7 cellular contexts compared by ENCODE assay signal in the genomic region with DNA sequence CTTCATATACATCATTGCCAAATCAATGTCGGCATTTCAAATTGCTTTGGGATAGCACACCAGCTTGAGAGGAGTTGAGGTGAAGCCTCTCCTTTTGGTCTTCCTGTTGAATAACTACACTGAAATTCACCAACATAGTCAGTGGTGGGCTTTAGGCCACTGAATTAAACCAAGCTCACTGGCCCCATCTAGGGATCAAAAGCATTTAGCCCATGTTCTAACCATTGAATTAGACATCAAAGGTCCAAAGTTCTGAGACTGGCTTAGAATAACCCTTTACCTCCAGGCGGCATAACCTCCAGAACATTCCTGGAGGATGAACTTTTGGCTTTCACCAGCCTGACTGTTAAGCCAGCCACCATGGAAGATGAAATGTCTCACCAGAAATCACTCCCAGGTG. TPM values are rescaled to one million over a fixed set of nuclear protein-coding genes. Genes with fewer than 3 reads are reported as not detected.
DNase-seq lines count a peak whose midpoint lies in the region; ATAC-seq, FAIRE-seq and TF ChIP-seq lines count a peak whose summit lies in the region.

No MANE protein-coding gene starts in this region.

- TF ChIP-seq POLR2A in IMR-90 (IDR thresholded peaks at IDR 0.05; ENCODE audit: low read depth, low read length) = no peak
- no peak for TF ChIP-seq POLR2A in GM12878 (IDR thresholded peaks at IDR 0.05; ENCODE audit: low read depth, low read length)

- TF ChIP-seq RAD21 in IMR-90 (IDR thresholded peaks at IDR 0.05; ENCODE audit: low read length) (peak; percentile 54), GM12878 (IDR thresholded peaks at IDR 0.05; ENCODE audit: insufficient read depth, low read depth, low read length) (peak; percentile 62)

- TF ChIP-seq CTCF in GM10248 (IDR thresholded peaks at IDR 0.05; ENCODE audit: control extremely low read depth, extremely low read depth, low read depth, missing control alignments) (peak; percentile 45), IMR-90 (conservative IDR thresholded peaks at IDR 0.05; ENCODE audit: low read depth, low read length) (peak; percentile 50), GM12878 (IDR thresholded peaks at IDR 0.05 in 2 of 3, conservative IDR thresholded peaks at IDR 0.05 in 1 of 3; ENCODE audit: control insufficient read depth in 2 of 3, extremely low read depth in 1 of 3, insufficient read depth in 1 of 3, low read depth in 3 of 3, low read length in 3 of 3) (peak; percentile 29 to 56 (median 47); a peak in 5 of 6 replicates), smooth muscle cell (IDR thresholded peaks at IDR 0.05; ENCODE audit: borderline replicate concordance, insufficient read depth, poor library complexity, severe bottlenecking) (no peak)

- no peak overlapping the region for H3K4ac ChIP-seq in IMR-90 (ENCODE audit: low read depth, low read length)

- H3K4me2 ChIP-seq in IMR-90 (ENCODE audit: low read depth, low read length) (no peak overlapping the region), GM12878 (ENCODE audit: control insufficient read depth, insufficient read depth) (no peak overlapping the region), smooth muscle cell (no peak overlapping the region)

- no peak overlapping the region for H4K8ac ChIP-seq in IMR-90 (ENCODE audit: low read depth in 2 of 2, low read length in 2 of 2)

- BruUV-seq in IMR-90 (replicated peaks; lab: Mats Ljungman, UMichigan) (no TSS peak), GM12878 (replicated peaks; lab: Mats Ljungman, UMichigan) (no TSS peak)

- POLR2A ChIA-PET in GM10248 (lab: Yijun Ruan, JAX) = no interaction called here
- POLR2A ChIA-PET in IMR-90 (lab: Charles Lee; ENCODE audit: unreplicated experiment) = no interaction called here
- POLR2A ChIA-PET in GM12878 (lab: Charles Lee) = interaction anchor here (0.6 kb wide), 1 partner anchor 87 kb away, joined by 3 read pairs; no protein-coding TSS in a partner anchor

- H2BK15ac ChIP-seq in IMR-90 (ENCODE audit: low read depth, low read length) = 0 out of 3 replicates have a peak overlapping the region, but pooled peaks have one; percentile 20

- H3K79me1 ChIP-seq in IMR-90 (ENCODE audit: low read depth in 1 of 2, low read length in 2 of 2) = no peaks in the 10 kb centered on the region

- no peak overlapping the region for H2AFZ ChIP-seq in IMR-90 (replicated peaks; ENCODE audit: low read length, poor library complexity)
- no peak overlapping the region for H2AFZ ChIP-seq in GM12878 (ENCODE audit: control insufficient read depth, low read depth, low read length)
- H2AFZ ChIP-seq in smooth muscle cell (ENCODE audit: low read depth) = no peak overlapping the region

- FAIRE-seq in GM12878 (lab: Jason Lieb, UNC) = peak; percentile 54

- no peaks in the 10 kb centered on the region for H3K36me3 ChIP-seq in IMR-90 (ENCODE audit: control insufficient read depth, insufficient read depth, low read length)
- H3K36me3 ChIP-seq in GM12878 (ENCODE audit: control insufficient read depth in 2 of 2, insufficient read depth in 2 of 2, low read length in 1 of 2) = no peaks in the 10 kb centered on the region
- no peaks in the 10 kb centered on the region for H3K36me3 ChIP-seq in smooth muscle cell (ENCODE audit: low read depth)

- H3K79me2 ChIP-seq in GM12878 (ENCODE audit: control insufficient read depth, insufficient read depth, low read length) (no peaks in the 10 kb centered on the region), smooth muscle cell (ENCODE audit: low read depth) (no peaks in the 10 kb centered on the region)

- ATAC-seq in IMR-90 (ENCODE audit: low read depth) = 0 out of 2 replicates have a peak, but pooled peaks have one; percentile 36
- ATAC-seq in GM12878 = peak; percentile 75
- ATAC-seq in HG03135 (IDR thresholded peaks at IDR 0.05; ENCODE audit: unreplicated experiment) = no peak

- WGBS in IMR-90 (ENCODE audit: extremely low coverage in 2 of 2, insufficient read length in 1 of 2), 2 experiments = no CpG with 5 or more reads among the region's 2 CpGs
- 50% methylated on average over 2 of the region's 2 CpGs for WGBS in GM12878 (ENCODE audit: insufficient coverage, insufficient replicate concordance, low lambda C conversion rate, missing lambda C conversion rate)
- 86% methylated on average over 2 of the region's 2 CpGs for WGBS in smooth muscle cell (ENCODE audit: low lambda C conversion rate)

- SMC1A ChIA-PET in GM12878 (lab: Charles Lee; ENCODE audit: uncharacterized antibody, unreplicated experiment) = interaction anchor here (0.7 to 7.5 kb wide), 11 partner anchors 12 to 242 kb away, joined by 3 to 98 read pairs (median 3); no protein-coding TSS in a partner anchor

- H3K27me3 ChIP-seq in IMR-90 (ENCODE audit: control insufficient read depth, insufficient read depth, low read length) (no peaks in the 10 kb centered on the region), GM12878 (replicated peaks in 1 of 2; ENCODE audit: control insufficient read depth in 2 of 2, insufficient read depth in 2 of 2, low read length in 1 of 2) (peaks cover 0 to 7% of the 10 kb centered on the region in 2 experiments; a peak in 3 of 4 replicates), smooth muscle cell (ENCODE audit: low read depth) (no peaks in the 10 kb centered on the region)

- no peak overlapping the region for H4K5ac ChIP-seq in IMR-90 (ENCODE audit: low read depth, low read length)

- intact Hi-C loops in IMR-90 (cut with micrococcal nuclease) = no loop called here
- intact Hi-C loops in GM12878 (cut with micrococcal nuclease; ENCODE audit: unreplicated experiment) = loop anchor here (1.0 to 5.0 kb wide), 2 partner anchors 68 to 241 kb away; no protein-coding TSS in a partner anchor

- no peak overlapping the region for H2AK9ac ChIP-seq in IMR-90 (replicated peaks; ENCODE audit: low read depth, low read length, poor library complexity)

- in situ Hi-C loops in IMR-90 (cut with MboI; ENCODE audit: low sequenced_read_pairs) = no loop called here
- in situ Hi-C loops in GM12878 (cut with MboI) = loop anchor here (5.0 kb wide), 1 partner anchor 69 kb away; no protein-coding TSS in a partner anchor

- no peak overlapping the region for H3K18ac ChIP-seq in IMR-90 (ENCODE audit: low read depth, low read length)

- H4K91ac ChIP-seq in IMR-90 (ENCODE audit: insufficient read depth, low read depth, low read length) = no peak overlapping the region

- RAD21 ChIA-PET in GM12878 (lab: Charles Lee; ENCODE audit: unreplicated experiment) = interaction anchor here (0.5 to 3.4 kb wide), 7 partner anchors 11 to 70 kb away, joined by 3 to 40 read pairs (median 3); no protein-coding TSS in a partner anchor

- DNase-seq in GM10248 (ENCODE audit: extremely low spot score) = peak; percentile 29
- peak; percentile 42 for DNase-seq in IMR-90
- no peak for DNase-seq in GM12878 (ENCODE audit: low read depth, low spot score)
- peak; percentile 46 for DNase-seq in myocyte (ENCODE audit: low read depth)
- no peak for DNase-seq in smooth muscle cell (lab: John Stamatoyannopoulos, UW; ENCODE audit: unreplicated experiment)
- no peak for DNase-seq in NCI-H146 (lab: John Stamatoyannopoulos, UW)

- no peak overlapping the region for H2BK120ac ChIP-seq in IMR-90 (ENCODE audit: low read depth, low read length)

- H3K9ac ChIP-seq in IMR-90 (ENCODE audit: low read depth, low read length) = no peak overlapping the region
- H3K9ac ChIP-seq in GM12878 (ENCODE audit: control insufficient read depth, insufficient read depth, low read length) = no peak overlapping the region
- no peak overlapping the region for H3K9ac ChIP-seq in smooth muscle cell (ENCODE audit: low read depth)

- no peak overlapping the region for H3K23ac ChIP-seq in IMR-90 (ENCODE audit: low read depth, low read length)

- H3K9me3 ChIP-seq in IMR-90 (ENCODE audit: control insufficient read depth, insufficient read depth, low read length) = no peaks in the 10 kb centered on the region
- H3K9me3 ChIP-seq in GM12878 (replicated peaks; ENCODE audit: control insufficient read depth, insufficient read depth, low read length) = no peaks in the 10 kb centered on the region
- no peaks in the 10 kb centered on the region for H3K9me3 ChIP-seq in smooth muscle cell (replicated peaks; ENCODE audit: low read depth)

- no peak overlapping the region for H3K56ac ChIP-seq in IMR-90 (ENCODE audit: extremely low read depth, insufficient read depth, low read length)

- H3K9me1 ChIP-seq in IMR-90 (ENCODE audit: insufficient read depth, low read length) = no peaks in the 10 kb centered on the region

- H4K20me1 ChIP-seq in IMR-90 (ENCODE audit: insufficient read depth, low read length) = no peaks in the 10 kb centered on the region
- no peaks in the 10 kb centered on the region for H4K20me1 ChIP-seq in GM12878 (ENCODE audit: control insufficient read depth, insufficient read depth)
- H4K20me1 ChIP-seq in smooth muscle cell (ENCODE audit: low read depth) = no peaks in the 10 kb centered on the region

- no peak overlapping the region for H3K27ac ChIP-seq in IMR-90 (ENCODE audit: insufficient read depth, low read length)
- no peak overlapping the region for H3K27ac ChIP-seq in GM12878 (ENCODE audit: control insufficient read depth, insufficient read depth)
- H3K27ac ChIP-seq in smooth muscle cell (ENCODE audit: low read depth) = no peak overlapping the region

- no peak overlapping the region for H2BK20ac ChIP-seq in IMR-90 (ENCODE audit: low read depth, low read length)

- CTCF ChIA-PET in GM10248 (lab: Yijun Ruan, JAX) = interaction anchor here (0.6 to 4.0 kb wide), 15 partner anchors 9 to 573 kb away, joined by 3 to 21 read pairs (median 4); no protein-coding TSS in a partner anchor
- CTCF ChIA-PET in IMR-90 (lab: Yijun Ruan, JAX) = interaction anchor here (1.2 to 2.9 kb wide), 2 partner anchors 11 to 129 kb away, joined by 3 to 11 read pairs; no protein-coding TSS in a partner anchor
- CTCF ChIA-PET in GM12878 (lab: Yijun Ruan, JAX) = interaction anchor here (0.5 to 5.7 kb wide), 14 partner anchors 11 to 269 kb away, joined by 3 to 125 read pairs (median 4); no protein-coding TSS in a partner anchor

- H3K14ac ChIP-seq in IMR-90 (replicated peaks; ENCODE audit: low read depth, low read length) = no peak overlapping the region

- no peak overlapping the region for H2BK5ac ChIP-seq in IMR-90 (ENCODE audit: low read depth, low read length, poor library complexity, severe bottlenecking)

- H3K4me3 ChIP-seq in IMR-90 (ENCODE audit: insufficient read depth, low read depth, low read length) (no peak overlapping the region), GM12878 (no peak overlapping the region), smooth muscle cell (no peak overlapping the region)

- dilution Hi-C loops in IMR-90 (cut with HindIII; ENCODE audit: low sequenced_read_pairs, unreplicated experiment) = no loop called here

- H2AK5ac ChIP-seq in IMR-90 (ENCODE audit: low read depth, low read length) = peak overlapping the region; percentile 35; the same call in 1 of the 2 replicates

- TF ChIP-seq EP300 in GM12878 (IDR thresholded peaks at IDR 0.05; ENCODE audit: borderline replicate concordance in 1 of 2, control insufficient read depth in 1 of 2, low read depth in 2 of 2, low read length in 2 of 2) = no peak

- H3F3A ChIP-seq in smooth muscle cell (ENCODE audit: low read depth) = peaks cover 19% of the 10 kb centered on the region

- H3K4me1 ChIP-seq in IMR-90 (ENCODE audit: control insufficient read depth, insufficient read depth, low read length) (no peaks in the 10 kb centered on the region), GM12878 (ENCODE audit: control insufficient read depth, insufficient read depth, low read length) (no peaks in the 10 kb centered on the region), smooth muscle cell (ENCODE audit: low read depth) (peaks cover 26% of the 10 kb centered on the region)

RNA-seq across cellular contexts. Expression of a gene that starts 54.6 kb away (rescaled TPM):
- total RNA-seq in IMR-90 (2012; rRNA removed) = 18.8 and 32.8 TPM in 2 replicates
- polyA plus RNA-seq in IMR-90 (2012; rRNA removed) = 16.8 and 20.0 TPM in 2 replicates
- 5.1 and 9.8 TPM in 2 replicates for polyA plus RNA-seq in IMR-90 (2012; cell fraction: cytosol; rRNA removed)
- polyA plus RNA-seq in IMR-90 (2012; cell fraction: nucleus; rRNA removed; ENCODE audit: low replicate concordance) = 1.6 and 14.7 TPM in 2 replicates
- total RNA-seq in GM12878 (2013; cell fraction: nucleolus; rRNA removed) = 7.5 and 10.8 TPM in 2 replicates
- 10.0 and 13.2 TPM in 2 replicates for total RNA-seq in GM12878 (2014; rRNA removed)
- 14.9 and 15.4 TPM in 2 replicates for total RNA-seq in GM12878 (2014; rRNA removed; fragmentation: Illumina TruSeq; extraction: Trizol)
- 9.0 and 9.4 TPM in 2 replicates for total RNA-seq in GM12878 (2021)
- polyA plus RNA-seq in GM12878 (2011; ENCODE audit: low read depth) = 7.3 TPM
- polyA plus RNA-seq in GM12878 (2011; rRNA removed) = 17.1 and 23.6 TPM in 2 replicates
- polyA plus RNA-seq in GM12878 (2011; cell fraction: cytosol; rRNA removed) = 8.0 and 8.4 TPM in 2 replicates
- polyA plus RNA-seq in GM12878 (2011; cell fraction: nucleus; rRNA removed) = 4.6 and 5.1 TPM in 2 replicates
- polyA plus RNA-seq in GM12878 (2012) = 9.4 and 9.8 TPM in 2 replicates
- 15.8 and 19.8 TPM in 2 replicates for polyA plus RNA-seq in GM12878 (2014; fragmentation: Illumina TruSeq; extraction: Trizol)
- polyA plus RNA-seq in GM12878 (2014; fragmentation: Nextera tagmentation; extraction: Ambion mirVana) = 10 to 100 TPM; 18.4 to 20.1 TPM
- polyA plus RNA-seq in GM12878 (2014; rRNA removed) = 9.3 and 14.2 TPM in 2 replicates
- 10 to 100 TPM; 13.6 to 15.1 TPM for polyA plus RNA-seq in GM12878 (2016; fragmentation: Nextera tagmentation; extraction: Ambion mirVana)
- 7.6 and 9.0 TPM in 2 replicates for polyA minus RNA-seq in GM12878 (2011; rRNA and poly(A)+ RNA removed)
- polyA minus RNA-seq in GM12878 (2011; cell fraction: cytosol; rRNA and poly(A)+ RNA removed) = 2.1 and 2.8 TPM in 2 replicates
- 2.5 and 3.9 TPM in 2 replicates for polyA minus RNA-seq in GM12878 (2011; cell fraction: nucleus; rRNA and poly(A)+ RNA removed)
- 34.0 and 45.0 TPM in 2 replicates for total RNA-seq in myocyte
- polyA plus RNA-seq in myocyte (2012) = 43.4 TPM
- 65.1 and 73.2 TPM in 2 replicates for total RNA-seq in smooth muscle cell
- polyA plus RNA-seq in smooth muscle cell = 53.8 and 76.9 TPM in 2 replicates

Comparison
In these comparisons a context has a peak if more than half of its experiments do, and no peak if none do; other contexts are left out.
1. DNase-seq: peak in GM10248 (single experiment), IMR-90 (single experiment) and myocyte (single experiment); none in GM12878 (single experiment), smooth muscle cell (single experiment) and NCI-H146 (single experiment).